Comparison of ENCODE assay signal across 21 cellular contexts in the genomic region with DNA sequence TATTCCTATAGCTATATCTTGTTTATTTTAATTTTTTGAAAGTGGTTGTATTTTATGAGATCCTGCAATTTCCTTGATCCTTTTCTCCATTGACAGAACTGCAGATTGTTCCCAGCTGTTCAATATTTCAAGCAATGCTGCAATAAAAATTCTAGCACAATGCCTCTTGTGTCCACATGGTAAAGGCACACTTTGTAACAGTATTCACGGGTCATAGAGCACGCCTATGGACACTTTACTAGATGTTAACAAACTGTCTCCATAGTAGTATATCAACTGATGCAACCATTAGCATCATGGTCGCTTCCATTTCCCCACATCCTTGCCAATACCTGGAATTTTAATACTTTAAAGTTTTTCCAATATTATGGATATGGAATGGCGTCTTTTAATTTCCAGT.
"Had no signal": no experiment of that assay in that cellular context is flagged by ENCODE, and none has a peak within 500 bp of the region (broad histone marks: within the 10 kb centered on the region; RNA-seq: fewer than 3 reads in every experiment).

No MANE protein-coding gene starts in this region.

- H3K27ac Mint-ChIP-seq: IgD-negative memory B cell had no signal

- H3K36me3 Mint-ChIP-seq: IgD-negative memory B cell had no signal

- H3K4me1 Mint-ChIP-seq: IgD-negative memory B cell had no signal

- H3K4me3 Mint-ChIP-seq: IgD-negative memory B cell had no signal

- H3K27me3 Mint-ChIP-seq: IgD-negative memory B cell had no signal

- H3K4me2 ChIP-seq: KMS-11 had no signal

- ATAC-seq: Panc1, PC-3, SK-N-SH treated with all-trans-retinoic acid at 6 μM for 48 hours had no signal

- H3K9ac ChIP-seq: KMS-11 had no signal

- DNase-seq: Kasumi-1, MM.1S, NCI-H1105, NCI-H1417, NCI-H146, NCI-H1694 treated with DMSO at 0.1 percent for 48 hours, NCI-H1930, NCI-H2081, NCI-H2107, NCI-H2227 treated with DMSO at 0.1 percent for 48 hours, NCI-H524, NCI-H774, PC-3, SHP77, T-helper 1 cell had no signal

- H3K27ac ChIP-seq: HL-60, KMS-11, RWPE1 had no signal
